In genomic region chr17:75090871-75091854, GRCh38 we compare ENCODE assay signal across 1 cellular context.
TF ChIP-seq lines count a peak whose summit lies in the region.

No MANE protein-coding gene starts in this region.

TF ChIP-seq in HepG2, 621 proteins besides CTCF, POLR2A, EP300 and RAD21 (continued from another document and continues in another):
- TF ChIP-seq MTA1 (CRISPR knock-in tag; IDR thresholded peaks at IDR 0.05; ENCODE audit: borderline replicate concordance) (peak; percentile 98), PAX8 (CRISPR knock-in tag; IDR thresholded peaks at IDR 0.05; ENCODE audit: borderline replicate concordance) (0 out of 2 replicates have a peak, but pooled peaks have one; percentile 14), NBN (conservative IDR thresholded peaks at IDR 0.05) (no peak), NR2C2 (CRISPR knock-in tag; IDR thresholded peaks at IDR 0.05; ENCODE audit: borderline replicate concordance) (peak; percentile 81; the same call in 1 of the 2 replicates), MIER3 (CRISPR knock-in tag; IDR thresholded peaks at IDR 0.05; ENCODE audit: borderline replicate concordance) (peak; percentile 68; the same call in 1 of the 2 replicates), MYC (CRISPR knock-in tag; IDR thresholded peaks at IDR 0.05; ENCODE audit: borderline replicate concordance) (peak; percentile 80; the same call in 1 of the 2 replicates), ZNF552 (CRISPR knock-in tag; IDR thresholded peaks at IDR 0.05; ENCODE audit: borderline replicate concordance) (peak; percentile 52; the same call in 1 of the 2 replicates), GLMP (CRISPR knock-in tag; IDR thresholded peaks at IDR 0.05; ENCODE audit: borderline replicate concordance) (no peak), HOXA3 (CRISPR knock-in tag; IDR thresholded peaks at IDR 0.05) (peak; percentile 86), TRIM22 (IDR thresholded peaks at IDR 0.05) (no peak), NR2F2 (IDR thresholded peaks at IDR 0.05; ENCODE audit: borderline replicate concordance, low read depth) (peak; percentile 97), PRDM10 (CRISPR knock-in tag; IDR thresholded peaks at IDR 0.05; ENCODE audit: low read depth) (peak; percentile 45; the same call in 1 of the 2 replicates), THAP11 (CRISPR knock-in tag; IDR thresholded peaks at IDR 0.05) (peak; percentile 22; the same call in 1 of the 2 replicates), ZBTB4 (CRISPR knock-in tag; IDR thresholded peaks at IDR 0.05; ENCODE audit: borderline replicate concordance) (no peak), THAP8 (CRISPR knock-in tag; IDR thresholded peaks at IDR 0.05; ENCODE audit: borderline replicate concordance) (0 out of 2 replicates have a peak, but pooled peaks have one; percentile 48), HMGXB4 (CRISPR knock-in tag; IDR thresholded peaks at IDR 0.05; ENCODE audit: borderline replicate concordance in 1 of 2, low read depth in 1 of 2) (peak in 1 of 2 experiments; percentile 60; a peak in 1 of 4 replicates), ZNF770 (CRISPR knock-in tag; IDR thresholded peaks at IDR 0.05) (peak; percentile 75), ZFP82 (CRISPR knock-in tag; IDR thresholded peaks at IDR 0.05; ENCODE audit: borderline replicate concordance) (no peak), HOMEZ (CRISPR knock-in tag; IDR thresholded peaks at IDR 0.05; ENCODE audit: low read depth) (no peak), TFDP2 (CRISPR knock-in tag; IDR thresholded peaks at IDR 0.05) (peak; percentile 55; the same call in 1 of the 2 replicates), HMGXB3 (CRISPR knock-in tag; IDR thresholded peaks at IDR 0.05; ENCODE audit: borderline replicate concordance) (0 out of 2 replicates have a peak, but pooled peaks have one; percentile 28), GPBP1L1 (CRISPR knock-in tag; IDR thresholded peaks at IDR 0.05) (no peak), ZNF225 (CRISPR knock-in tag; IDR thresholded peaks at IDR 0.05) (peak; percentile 50; the same call in 1 of the 2 replicates), CREM (IDR thresholded peaks at IDR 0.05) (peak; percentile 38; the same call in 1 of the 2 replicates), CREM (CRISPR knock-in tag; IDR thresholded peaks at IDR 0.05) (no peak), ZMYM4 (CRISPR knock-in tag; IDR thresholded peaks at IDR 0.05) (peak; percentile 53; the same call in 1 of the 2 replicates), NONO (IDR thresholded peaks at IDR 0.05) (no peak), NONO (CRISPR knock-in tag; conservative IDR thresholded peaks at IDR 0.05) (peak; percentile 83)
